Comparison of ENCODE assay signal across 22 cellular contexts in the genomic region with DNA sequence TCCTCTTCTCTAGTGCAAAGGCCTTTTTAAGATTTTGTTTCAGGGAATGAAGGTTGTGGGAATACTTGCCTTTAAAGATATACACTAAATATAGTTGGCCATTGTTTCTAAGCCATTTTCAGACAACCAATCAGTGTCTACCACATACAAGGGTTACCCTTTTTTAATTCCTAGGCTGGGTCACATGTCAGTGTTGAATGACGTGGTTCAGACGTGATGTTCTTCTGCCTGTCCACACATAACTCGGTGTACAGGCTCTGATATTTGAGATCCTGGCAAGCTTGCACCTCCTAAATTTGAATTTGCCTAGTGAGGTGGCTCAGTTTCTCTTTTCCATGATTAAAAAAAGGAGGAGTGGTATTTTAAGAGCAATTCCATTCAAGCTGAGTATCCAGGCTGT. TPM values are rescaled to one million over a fixed set of nuclear protein-coding genes. Genes with fewer than 3 reads are reported as not detected.
DNase-seq lines count a peak whose midpoint lies in the region; ATAC-seq and TF ChIP-seq lines count a peak whose summit lies in the region.
"Had no signal": no experiment of that assay in that cellular context is flagged by ENCODE, and none has a peak within 500 bp of the region (broad histone marks: within the 10 kb centered on the region; RNA-seq: fewer than 3 reads in every experiment).

No MANE protein-coding gene starts in this region.

- H3K9ac ChIP-seq in SK-N-MC (ENCODE audit: insufficient read length) (peak overlapping the region; percentile 25), skeletal muscle tissue (ENCODE audit: low read depth in 1 of 3, low read length in 3 of 3) (peak overlapping the region in 2 of 3 donors; percentile 40 to 65)

- H3K27me3 ChIP-seq in cardiac muscle cell: no peaks in the 10 kb centered on the region
- no peaks in the 10 kb centered on the region for H3K27me3 ChIP-seq in right cardiac atrium (ENCODE audit: control insufficient read depth, insufficient read depth)
- no peaks in the 10 kb centered on the region for H3K27me3 ChIP-seq in skeletal muscle tissue (ENCODE audit: control insufficient read depth in 3 of 3, insufficient read depth in 3 of 3, low read length in 3 of 3)
- H3K27me3 ChIP-seq in ovary: no peaks in the 10 kb centered on the region
- H3K27me3 ChIP-seq: BE2C, Peyer's patch, SJSA1 had no signal

- no peak overlapping the region for H3K27ac ChIP-seq in SK-N-MC
- H3K27ac ChIP-seq in cardiac muscle cell: peak overlapping the region; percentile 59
- no peak overlapping the region for H3K27ac ChIP-seq in right cardiac atrium (ENCODE audit: low read length)
- H3K27ac ChIP-seq in skeletal muscle tissue (ENCODE audit: low read depth, low read length): peak overlapping the region; percentile 78
- no peak overlapping the region for H3K27ac ChIP-seq in ovary
- H3K27ac ChIP-seq: A549, Peyer's patch, SJSA1 had no signal

- TF ChIP-seq EP300 in ovary (IDR thresholded peaks at IDR 0.05): no peak

- CTCF ChIA-PET in GM10248 (lab: Yijun Ruan, JAX): interaction anchor here (1.5 kb wide), 1 partner anchor 13 kb away, joined by 3 read pairs; no protein-coding TSS in a partner anchor

- intact Hi-C loops in right cardiac atrium (cut with DNase I) (loop anchor here in 3 of 4 donors (5.0 to 10.0 kb wide), 7 partner anchors 90 to 383 kb away; partner anchors contain the start of gene PPP2R5A (in 2 of the 3)), ovary (cut with DNase I) (loop anchor here in 2 of 4 donors (5.0 kb wide), 1 partner anchor 383 kb away; no protein-coding TSS in a partner anchor)

- DNase-seq in SK-N-MC (ENCODE audit: low read depth, low spot score) (no peak), cardiac muscle cell (ENCODE audit: low read depth in 1 of 2, low spot score in 1 of 2) (peak in 1 of 2 donors; percentile 11), right cardiac atrium (no peak), GM10248 (ENCODE audit: extremely low spot score) (no peak), NCI-H82 (lab: John Stamatoyannopoulos, UW) (no peak), ovary (no peak)
- DNase-seq: BE2C, EL, GF-D8, H7, KBM-7, MM.1S, NCI-H1092 treated with DMSO at 0.1 percent for 48 hours, NCI-H1436 treated with DMSO at 0.1 percent for 48 hours, NCI-H2029, NCI-H226, NCI-H510A treated with DMSO at 0.1 percent for 48 hours, NCI-H774, Peyer's patch had no signal

- TF ChIP-seq CTCF in cardiac muscle cell (IDR thresholded peaks at IDR 0.05; ENCODE audit: low read depth, low read length) (no peak), GM10248 (IDR thresholded peaks at IDR 0.05; ENCODE audit: control extremely low read depth, extremely low read depth, low read depth, missing control alignments) (no peak), ovary (IDR thresholded peaks at IDR 0.05) (no peak)

- peak; percentile 94 for ATAC-seq in right cardiac atrium
- ATAC-seq: A549 had no signal

- TF ChIP-seq POLR2A in ovary (IDR thresholded peaks at IDR 0.05): no peak

- H3K36me3 ChIP-seq in SK-N-MC (ENCODE audit: insufficient read depth, low read length): peaks cover 83% of the 10 kb centered on the region
- no peaks in the 10 kb centered on the region for H3K36me3 ChIP-seq in cardiac muscle cell
- H3K36me3 ChIP-seq in skeletal muscle tissue (ENCODE audit: control insufficient read depth in 3 of 3, insufficient read depth in 3 of 3, low read length in 3 of 3): no peaks in the 10 kb centered on the region
- H3K36me3 ChIP-seq in ovary: no peaks in the 10 kb centered on the region
- H3K36me3 ChIP-seq: Peyer's patch had no signal

- POLR2A ChIA-PET in GM10248 (lab: Yijun Ruan, JAX): no interaction called here

- 56% methylated on average over 3 of the region's 3 CpGs for WGBS in right cardiac atrium
- WGBS in ovary, 3 donors: 91 to 94% (median 93%) methylated on average over 3 of the region's 3 CpGs

- H3K9me3 ChIP-seq in SK-N-MC (ENCODE audit: low read depth, low read length) (no peaks in the 10 kb centered on the region), cardiac muscle cell (ENCODE audit: low read depth) (no peaks in the 10 kb centered on the region), right cardiac atrium (ENCODE audit: control insufficient read depth, low read length) (no peaks in the 10 kb centered on the region), skeletal muscle tissue (ENCODE audit: control insufficient read depth in 3 of 3, low read length in 3 of 3) (no peaks in the 10 kb centered on the region), ovary (no peaks in the 10 kb centered on the region)
- H3K9me3 ChIP-seq: A549, BE2C, Peyer's patch, SJSA1 had no signal

- no peak overlapping the region for H3K4me3 ChIP-seq in SK-N-MC
- H3K4me3 ChIP-seq in cardiac muscle cell: no peak overlapping the region
- H3K4me3 ChIP-seq in right cardiac atrium (ENCODE audit: low read length): no peak overlapping the region
- H3K4me3 ChIP-seq in skeletal muscle tissue (ENCODE audit: low read length in 3 of 3): no peak overlapping the region
- H3K4me3 ChIP-seq in ovary: no peak overlapping the region
- H3K4me3 ChIP-seq: A549, Peyer's patch, SJSA1 had no signal

- H3K4me1 ChIP-seq in cardiac muscle cell (ENCODE audit: low read depth) (peaks cover 15% of the 10 kb centered on the region), right cardiac atrium (ENCODE audit: control insufficient read depth, insufficient read depth, low read length) (no peaks in the 10 kb centered on the region), skeletal muscle tissue (ENCODE audit: control insufficient read depth in 3 of 3, insufficient read depth in 3 of 3, low read length in 3 of 3) (peaks cover 3 to 5% (median 3%) of the 10 kb centered on the region in 3 donors), ovary (ENCODE audit: insufficient read depth) (no peaks in the 10 kb centered on the region)
- H3K4me1 ChIP-seq: A549, BE2C, Peyer's patch, SJSA1 had no signal

RNA-seq across cellular contexts. Expression of gene DTL, which starts 38.8 kb away (rescaled TPM):
- 13.6 and 19.4 TPM in 2 replicates for total RNA-seq in cardiac muscle cell
- 7.1 and 10.7 TPM in 2 replicates for polyA plus RNA-seq in cardiac muscle cell
- under 1 TPM; 0.14 to 0.85 (median 0.46) TPM for total RNA-seq in right cardiac atrium
- polyA plus RNA-seq in right cardiac atrium: 0.09 TPM
- total RNA-seq in skeletal muscle tissue: 7.8 TPM
- 1 to 10 TPM in 3 of 7 donors, under 1 TPM in 4; 0.11 to 2.0 (median 0.80) TPM for total RNA-seq in ovary
- polyA plus RNA-seq in ovary: 1 to 10 TPM in 1 of 2 donors, under 1 TPM in 1; 0.96 to 1.5 TPM

RNA-seq across cellular contexts. Expression of gene INTS7, which starts 39.0 kb away (rescaled TPM):
- 5.6 and 7.9 TPM in 2 replicates for total RNA-seq in cardiac muscle cell
- polyA plus RNA-seq in cardiac muscle cell: 11.3 and 12.9 TPM in 2 replicates
- total RNA-seq in right cardiac atrium: 10 to 100 TPM in 1 of 4 donors, 1 to 10 TPM in 3; 7.0 to 12.2 (median 8.2) TPM
- polyA plus RNA-seq in right cardiac atrium: 3.6 TPM
- 23.0 TPM for total RNA-seq in skeletal muscle tissue
- total RNA-seq in ovary: 10 to 100 TPM in 1 of 7 donors, 1 to 10 TPM in 6; 5.1 to 19.1 (median 7.0) TPM
- polyA plus RNA-seq in ovary: 1 to 10 TPM; 4.0 to 7.8 TPM

Comparison
In these comparisons a context has a peak if more than half of its experiments do, and no peak if none do; other contexts are left out.
1. H3K27ac ChIP-seq: peak in cardiac muscle cell (single experiment) and skeletal muscle tissue (single experiment); none in SK-N-MC (single experiment), right cardiac atrium (single experiment) and ovary (0 of 2).